8 cellular contexts compared by ENCODE assay signal in the genomic region with DNA sequence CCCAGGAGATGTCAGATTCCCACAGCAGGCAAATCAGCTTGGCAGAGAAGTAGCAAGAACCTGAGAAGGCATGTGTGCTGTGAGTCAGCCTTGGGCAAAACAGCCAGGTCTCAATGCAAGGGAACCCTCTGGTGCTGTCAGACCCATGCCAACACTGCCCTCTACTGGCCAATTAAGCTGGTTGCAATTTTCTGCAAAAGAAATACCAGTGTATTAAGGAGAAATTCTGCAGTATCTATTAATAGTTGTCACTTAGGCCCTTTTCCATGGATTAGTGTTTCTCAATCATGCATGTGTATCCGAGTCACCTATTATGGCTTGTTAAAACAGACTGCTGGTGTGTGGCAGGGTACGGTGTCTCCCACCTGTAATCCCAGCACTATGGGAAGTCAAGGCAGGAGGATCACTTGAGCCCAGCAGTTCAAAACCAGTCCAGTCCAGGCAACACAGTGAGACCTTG. TPM values are rescaled to one million over a fixed set of nuclear protein-coding genes. Genes with fewer than 3 reads are reported as not detected.
DNase-seq lines count a peak whose midpoint lies in the region; FAIRE-seq and TF ChIP-seq lines count a peak whose summit lies in the region.

No MANE protein-coding gene starts in this region.

- peaks cover 0 to 11% (median 2%) of the 10 kb centered on the region in 4 experiments; a peak in 4 of 8 replicates for H3K36me3 ChIP-seq in H1 (ENCODE audit: control insufficient read depth in 2 of 4, insufficient read depth in 4 of 4, low read length in 3 of 4)
- peaks cover 9 to 50% of the 10 kb centered on the region in 2 experiments for H3K36me3 ChIP-seq in mesenchymal stem cell (ENCODE audit: control insufficient read depth in 1 of 2, insufficient read depth in 2 of 2, low read depth in 1 of 2, low read length in 2 of 2)

- H3K9me3 ChIP-seq in H1 (ENCODE audit: insufficient read depth in 2 of 2, low read depth in 1 of 2, low read length in 1 of 2) (no peaks in the 10 kb centered on the region), mesenchymal stem cell (ENCODE audit: control insufficient read depth, low read length) (no peaks in the 10 kb centered on the region)

- H4K5ac ChIP-seq in H1 (ENCODE audit: insufficient read length, low read depth, low read length), result no peak overlapping the region

- H3K4me2 ChIP-seq in H1 (ENCODE audit: insufficient read depth in 1 of 2, low read depth in 2 of 2, low read length in 2 of 2) (no peak overlapping the region), mesenchymal stem cell (ENCODE audit: low read length, poor library complexity, severe bottlenecking) (no peak overlapping the region)

- peaks cover 1 to 3% of the 10 kb centered on the region in 2 experiments for H4K20me1 ChIP-seq in H1 (replicated peaks in 1 of 2; ENCODE audit: control insufficient read depth in 1 of 2, insufficient read depth in 2 of 2, low read length in 2 of 2)

- H3K14ac ChIP-seq in H1 (ENCODE audit: insufficient read length) (no peak overlapping the region), mesenchymal stem cell (ENCODE audit: low read length in 2 of 2) (no peak overlapping the region)

- H3K27ac ChIP-seq in H1 (ENCODE audit: low read depth, low read length), result no peak overlapping the region
- no peak overlapping the region for H3K27ac ChIP-seq in mesenchymal stem cell (ENCODE audit: low read length, poor library complexity, severe bottlenecking)

- H3K18ac ChIP-seq in H1 (ENCODE audit: extremely low read depth, low read length), result no peak overlapping the region
- no peak overlapping the region for H3K18ac ChIP-seq in mesenchymal stem cell (ENCODE audit: low read depth in 1 of 2, low read length in 2 of 2)

- H3K79me1 ChIP-seq in H1 (ENCODE audit: low read depth, low read length), result peaks cover 3% of the 10 kb centered on the region; the same call in 1 of the 2 replicates
- H3K79me1 ChIP-seq in mesenchymal stem cell (replicated peaks; ENCODE audit: low read length, poor library complexity, severe bottlenecking), result peaks cover 2% of the 10 kb centered on the region

- no peak overlapping the region for H3K4me3 ChIP-seq in H1 (ENCODE audit: extremely low read depth in 1 of 4, insufficient read depth in 2 of 4, low read depth in 3 of 4, low read length in 4 of 4)
- no peak overlapping the region for H3K4me3 ChIP-seq in mesenchymal stem cell (ENCODE audit: insufficient read depth in 1 of 2, low read depth in 1 of 2, low read length in 2 of 2)

- POLR2A ChIA-PET in H1 (lab: Charles Lee; ENCODE audit: partially characterized antibody), result interaction anchor here (0.8 to 2.0 kb wide), 5 partner anchors 99 to 153 kb away, joined by 3 to 5 read pairs (median 4); no protein-coding TSS in a partner anchor

- no peak for TF ChIP-seq POLR2A in H1 (IDR thresholded peaks at IDR 0.05; ENCODE audit: control extremely low read depth in 1 of 2, low read depth in 2 of 2, low read length in 2 of 2)

- TF ChIP-seq RAD21 in H1 (IDR thresholded peaks at IDR 0.05 in 1 of 2, conservative IDR thresholded peaks at IDR 0.05 in 1 of 2; ENCODE audit: low read depth in 2 of 2, low read length in 2 of 2), result peak; percentile 93 to 95

- H2BK12ac ChIP-seq in H1 (ENCODE audit: low read depth, low read length) (no peak overlapping the region), mesenchymal stem cell (ENCODE audit: low read length in 2 of 2) (no peak overlapping the region)

- 48% methylated on average over 2 of the region's 2 CpGs; no CpG with 5 or more reads in 1 of the 2 experiments for WGBS in H1 (ENCODE audit: extremely low coverage in 1 of 2, insufficient coverage in 1 of 2, insufficient read length in 1 of 2, insufficient replicate concordance in 2 of 2, low coverage in 1 of 2, low lambda C conversion rate in 2 of 2, missing lambda C conversion rate in 1 of 2), 2 experiments
- 51% methylated on average over 2 of the region's 2 CpGs for WGBS in mesenchymal stem cell

- H3K56ac ChIP-seq in H1 (replicated peaks; ENCODE audit: insufficient read length, low read depth, low read length), result no peak overlapping the region

- H4K8ac ChIP-seq in H1 (ENCODE audit: extremely low read depth, insufficient read depth, low read length) (no peak overlapping the region), mesenchymal stem cell (ENCODE audit: low read length) (no peak overlapping the region)

- CTCF ChIA-PET in H1 (lab: Charles Lee; ENCODE audit: partially characterized antibody), result interaction anchor here (0.6 to 2.5 kb wide), 39 partner anchors 9 to 178 kb away, joined by 3 to 28 read pairs (median 5); no protein-coding TSS in a partner anchor

- no peak overlapping the region for H4K91ac ChIP-seq in H1 (replicated peaks; ENCODE audit: insufficient read length, low read length)
- H4K91ac ChIP-seq in mesenchymal stem cell (ENCODE audit: low read length), result no peak overlapping the region

- no peak overlapping the region for H2BK15ac ChIP-seq in H1 (ENCODE audit: low read length)
- no peak overlapping the region for H2BK15ac ChIP-seq in mesenchymal stem cell (ENCODE audit: low read depth, poor library complexity, severe bottlenecking)

- TF ChIP-seq CTCF in H1 (IDR thresholded peaks at IDR 0.05; ENCODE audit: control extremely low read depth in 1 of 3, insufficient read depth in 1 of 3, low read depth in 1 of 3, low read length in 3 of 3), result peak; percentile 72 to 97 (median 90)

- H3K23me2 ChIP-seq in H1 (ENCODE audit: low read depth, low read length), result no peaks in the 10 kb centered on the region; the same call in 1 of the 2 replicates

- H2BK5ac ChIP-seq in H1 (ENCODE audit: low read depth, low read length) (no peak overlapping the region), mesenchymal stem cell (ENCODE audit: low read depth, low read length, poor library complexity, severe bottlenecking) (no peak overlapping the region)

- H3K4me1 ChIP-seq in H1 (replicated peaks in 1 of 4; ENCODE audit: control insufficient read depth in 3 of 4, insufficient read depth in 4 of 4, low read length in 3 of 4) (no peaks in the 10 kb centered on the region; a peak in 1 of 7 replicates), mesenchymal stem cell (ENCODE audit: control insufficient read depth, insufficient read depth, low read depth, low read length) (peaks cover 2% of the 10 kb centered on the region)

- H3K4ac ChIP-seq in H1 (replicated peaks; ENCODE audit: insufficient read length, low read depth, low read length), result no peak overlapping the region
- no peak overlapping the region for H3K4ac ChIP-seq in mesenchymal stem cell (ENCODE audit: low read depth in 1 of 2, low read length in 2 of 2)

- no peak for TF ChIP-seq EP300 in H1 (IDR thresholded peaks at IDR 0.05; ENCODE audit: borderline replicate concordance in 1 of 2, low read depth in 2 of 2, low read length in 2 of 2)

- no peak overlapping the region for H2BK120ac ChIP-seq in H1 (replicated peaks; ENCODE audit: low read depth, low read length)
- H2BK120ac ChIP-seq in mesenchymal stem cell (ENCODE audit: low read depth, low read length), result no peak overlapping the region

- peak; percentile 97 for FAIRE-seq in H1 (lab: Jason Lieb, UNC)

- H3K23ac ChIP-seq in H1 (ENCODE audit: insufficient read length) (no peak overlapping the region), mesenchymal stem cell (ENCODE audit: low read length in 2 of 2) (no peak overlapping the region)

- no peaks in the 10 kb centered on the region for H3K27me3 ChIP-seq in H1 (replicated peaks in 1 of 4; ENCODE audit: control insufficient read depth in 3 of 4, extremely low read depth in 1 of 4, insufficient read depth in 3 of 4, low read length in 3 of 4)
- H3K27me3 ChIP-seq in mesenchymal stem cell (ENCODE audit: control insufficient read depth in 1 of 2, insufficient read depth in 1 of 2, low read length in 2 of 2), result no peaks in the 10 kb centered on the region

- peaks cover 0 to 11% of the 10 kb centered on the region in 2 experiments; a peak in 1 of 4 replicates for H3K79me2 ChIP-seq in H1 (ENCODE audit: control insufficient read depth in 1 of 2, insufficient read depth in 2 of 2, low read length in 2 of 2)

- DNase-seq in DMS53 treated with DMSO at 0.1 percent for 48 hours (lab: John Stamatoyannopoulos, UW; ENCODE audit: unreplicated experiment) (peak; percentile 6), HK-2 (ENCODE audit: unreplicated experiment) (peak; percentile 65), NOMO-1 treated with DMSO at 0.1 percent for 48 hours (lab: John Stamatoyannopoulos, UW; ENCODE audit: unreplicated experiment) (peak; percentile 85), H1 (ENCODE audit: low read depth in 1 of 2, low spot score in 2 of 2) (peak; percentile 54 to 62), mesenchymal stem cell (peak; percentile 92), mesenteric fat pad (ENCODE audit: low spot score) (no peak)
- peak; percentile 44 to 51 for DNase-seq in activated CD8-positive, alpha-beta memory T cell treated with anti-CD3 and anti-CD28 coated beads for 1 hour (ENCODE audit: extremely low read depth in 1 of 2, low read depth in 1 of 2)
- DNase-seq in stimulated activated CD8-positive, alpha-beta memory T cell treated with anti-CD3 and anti-CD28 coated beads, Interleukin-15, amount 100 ng/mL, for 4 hours (ENCODE audit: low read depth in 2 of 2), result peak; percentile 16 to 58

- H2AK5ac ChIP-seq in H1 (ENCODE audit: low read depth, low read length) (no peak overlapping the region), mesenchymal stem cell (ENCODE audit: low read length, severe bottlenecking) (no peak overlapping the region)

- H2AFZ ChIP-seq in H1 (ENCODE audit: low read length), result no peak overlapping the region
- H2AFZ ChIP-seq in mesenchymal stem cell (ENCODE audit: low read depth, low read length), result no peak overlapping the region

- H3K9ac ChIP-seq in H1 (replicated peaks in 1 of 4; ENCODE audit: extremely low read depth in 1 of 4, low read depth in 3 of 4, low read length in 3 of 4) (no peak overlapping the region), mesenchymal stem cell (ENCODE audit: low read length) (peak overlapping the region; percentile 40)

- H2BK20ac ChIP-seq in H1 (ENCODE audit: low read length), result no peak overlapping the region

TF ChIP-seq in H1, 55 proteins besides CTCF, POLR2A, EP300 and RAD21 (continues in another document):
- TF ChIP-seq BRCA1 (IDR thresholded peaks at IDR 0.05; ENCODE audit: low read depth, low read length), result no peak
- TF ChIP-seq JUND (IDR thresholded peaks at IDR 0.05; ENCODE audit: low read length), result peak; percentile 75
- no peak for TF ChIP-seq EGR1 (IDR thresholded peaks at IDR 0.05; ENCODE audit: borderline replicate concordance, low read depth, low read length)

RNA-seq across cellular contexts. Expression of a gene that starts 26.2 kb away (rescaled TPM):
- total RNA-seq in H1 (2021; fragmentation: NEBNext Ultra II Directional; extraction: Animal tissue kit (Norgen Biotek cat#: 25700)), result 172 and 179 TPM in 2 replicates
- 67.0 and 74.9 TPM in 2 replicates for polyA plus RNA-seq in H1 (2011; rRNA removed)
- 50.8 TPM for polyA plus RNA-seq in H1 (2011; cell fraction: cytosol; rRNA removed)
- 94.8 TPM for polyA plus RNA-seq in H1 (2011; cell fraction: nucleus; rRNA removed)
- 121 to 134 TPM (median 127 TPM) in 4 replicates for polyA plus RNA-seq in H1 (2012, experiment 1 of 2)
- polyA plus RNA-seq in H1 (2012, experiment 2 of 2), result 56.4 TPM
- polyA plus RNA-seq in H1 (2013, experiment 1 of 2), result 95.9 TPM
- polyA plus RNA-seq in H1 (2013, experiment 2 of 2), result 91.9 TPM
- 79.2 and 80.5 TPM in 2 replicates for polyA minus RNA-seq in H1 (2011; rRNA and poly(A)+ RNA removed)
- polyA minus RNA-seq in H1 (2011; cell fraction: cytosol; rRNA and poly(A)+ RNA removed), result 69.9 TPM
- polyA minus RNA-seq in H1 (2011; cell fraction: nucleus; rRNA and poly(A)+ RNA removed), result 63.4 TPM
- 188 TPM for polyA plus RNA-seq in mesenchymal stem cell (2013, experiment 1 of 2)
- polyA plus RNA-seq in mesenchymal stem cell (2013, experiment 2 of 2), result 181 TPM
- 303 TPM for total RNA-seq in mesenteric fat pad
